ENCODE assay signal across 8 cellular contexts in the genomic region with DNA sequence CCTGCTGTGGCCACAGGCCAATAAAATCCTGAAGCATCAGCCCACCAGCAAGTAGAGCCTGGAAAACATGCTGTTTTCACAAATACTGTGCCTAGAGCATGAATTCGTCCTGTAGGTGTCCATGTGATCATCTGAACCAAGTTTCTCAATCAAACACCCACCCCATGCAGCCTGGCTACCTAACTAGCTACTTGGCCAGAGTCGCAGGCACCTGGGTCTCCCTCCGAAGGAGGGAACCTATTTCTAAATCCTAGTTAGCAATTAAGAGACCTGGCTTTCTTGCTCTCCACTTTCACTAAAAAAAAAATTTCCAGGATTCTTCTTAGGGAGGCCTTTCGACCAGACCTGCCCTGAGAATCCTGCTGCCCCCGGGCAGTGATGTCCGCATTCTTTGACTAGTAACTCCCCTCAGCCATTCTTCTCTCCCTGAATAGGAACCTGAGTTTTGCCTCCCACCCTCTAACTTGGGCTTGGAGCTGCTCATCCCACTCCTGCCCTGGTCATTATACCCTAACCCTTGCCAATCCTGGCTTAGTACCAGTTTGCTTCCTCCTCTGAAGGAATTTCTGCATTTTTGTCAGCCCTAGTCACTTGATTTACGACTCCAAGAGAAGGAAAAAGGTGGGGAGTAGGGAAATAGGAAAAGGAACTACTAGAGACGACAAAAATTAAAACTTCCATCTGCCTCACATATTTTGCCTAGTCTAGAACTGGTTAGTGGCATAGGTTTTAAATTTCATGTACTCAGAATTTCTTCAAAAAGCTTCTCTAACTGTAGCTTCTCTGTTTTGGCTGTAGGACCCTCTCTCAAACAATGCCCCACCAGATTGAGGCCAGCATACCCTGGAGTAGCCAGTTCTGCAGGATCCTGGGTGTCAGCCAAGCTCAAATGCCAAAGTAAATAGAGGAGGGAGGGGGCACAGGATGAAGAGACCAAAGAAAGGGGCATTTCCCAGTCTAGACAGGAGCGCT. TPM values are rescaled to one million over a fixed set of nuclear protein-coding genes. Genes with fewer than 3 reads are reported as not detected.
DNase-seq lines count a peak whose midpoint lies in the region; ATAC-seq and TF ChIP-seq lines count a peak whose summit lies in the region.

No MANE protein-coding gene starts in this region.

- no peak for DNase-seq in activated CD4-positive, alpha-beta memory T cell treated with anti-CD3 and anti-CD28 coated beads for 36 hours
- no peak for DNase-seq in activated CD4-positive, alpha-beta memory T cell treated with anti-CD3 and anti-CD28 coated beads, Interleukin-2, amount 10 ng/mL, durations not matched to agents 7 days and 5 days
- DNase-seq in activated B cell treated with CpG ODN at 0.5 μM for 24 hours (no peak), left colon (peak in 1 of 2 donors; percentile 32), thyroid gland (peak; percentile 72 to 78), ascending aorta (ENCODE audit: low spot score in 2 of 2) (no peak), HuH-7 (ENCODE audit: low spot score) (no peak), NCI-H82 (lab: John Stamatoyannopoulos, UW) (no peak)

- no peaks in the 10 kb centered on the region for H3K27me3 ChIP-seq in thyroid gland
- no peaks in the 10 kb centered on the region for H3K27me3 ChIP-seq in ascending aorta

- H3K4me3 Mint-ChIP-seq in activated CD4-positive, alpha-beta memory T cell treated with anti-CD3 and anti-CD28 coated beads for 36 hours: no peak overlapping the region
- H3K4me3 Mint-ChIP-seq in activated CD4-positive, alpha-beta memory T cell treated with anti-CD3 and anti-CD28 coated beads, Interleukin-2, amount 10 ng/mL, durations not matched to agents 7 days and 5 days: no peak overlapping the region
- H3K4me3 Mint-ChIP-seq in activated B cell treated with CpG ODN at 0.5 μM for 24 hours: peak overlapping the region; percentile 7

- H3K4me3 ChIP-seq in thyroid gland (replicated peaks in 1 of 3): no peak overlapping the region
- no peak overlapping the region for H3K4me3 ChIP-seq in ascending aorta

- peaks cover 6% of the 10 kb centered on the region for H3K36me3 Mint-ChIP-seq in activated CD4-positive, alpha-beta memory T cell treated with anti-CD3 and anti-CD28 coated beads for 36 hours
- peaks cover 5% of the 10 kb centered on the region for H3K36me3 Mint-ChIP-seq in activated CD4-positive, alpha-beta memory T cell treated with anti-CD3 and anti-CD28 coated beads, Interleukin-2, amount 10 ng/mL, durations not matched to agents 7 days and 5 days (ENCODE audit: low read depth)
- H3K36me3 Mint-ChIP-seq in activated B cell treated with CpG ODN at 0.5 μM for 24 hours (ENCODE audit: low read depth): peaks cover 17% of the 10 kb centered on the region

- WGBS in thyroid gland, 2 donors: 46 to 49% methylated on average over 9 of the region's 9 CpGs

- intact Hi-C loops in activated CD4-positive, alpha-beta memory T cell treated with anti-CD3 and anti-CD28 coated beads for 36 hours (cut with micrococcal nuclease): loop anchor here (5.0 to 10.0 kb wide), 2 partner anchors 730 to 913 kb away; no protein-coding TSS in a partner anchor
- intact Hi-C loops in activated B cell treated with CpG ODN at 0.5 μM for 24 hours (cut with micrococcal nuclease): loop anchor here (5.0 to 10.0 kb wide), 3 partner anchors 37 to 1230 kb away; partner anchors contain the start of gene LY75
- intact Hi-C loops in left colon (cut with DNase I, micrococcal nuclease): no loop called here
- intact Hi-C loops in thyroid gland (cut with DNase I): no loop called here
- intact Hi-C loops in ascending aorta (cut with DNase I): no loop called here

- H3K27me3 Mint-ChIP-seq in activated CD4-positive, alpha-beta memory T cell treated with anti-CD3 and anti-CD28 coated beads for 36 hours: no peaks in the 10 kb centered on the region
- no peaks in the 10 kb centered on the region for H3K27me3 Mint-ChIP-seq in activated CD4-positive, alpha-beta memory T cell treated with anti-CD3 and anti-CD28 coated beads, Interleukin-2, amount 10 ng/mL, durations not matched to agents 7 days and 5 days
- H3K27me3 Mint-ChIP-seq in activated B cell treated with CpG ODN at 0.5 μM for 24 hours: no peaks in the 10 kb centered on the region

- TF ChIP-seq CTCF in activated B cell treated with CpG ODN at 0.5 μM for 24 hours (IDR thresholded peaks at IDR 0.05) (no peak), thyroid gland (IDR thresholded peaks at IDR 0.05) (no peak), ascending aorta (IDR thresholded peaks at IDR 0.05) (no peak)

- CTCF ChIA-PET in activated CD4-positive, alpha-beta memory T cell treated with anti-CD3 and anti-CD28 coated beads for 36 hours (lab: Charles Lee): interaction anchor here (1.1 to 2.4 kb wide), 2 partner anchors 31 to 71 kb away, joined by 3 to 14 read pairs; no protein-coding TSS in a partner anchor
- CTCF ChIA-PET in activated CD4-positive, alpha-beta memory T cell treated with anti-CD3 and anti-CD28 coated beads, Interleukin-2, amount 10 ng/mL, durations not matched to agents 7 days and 5 days (lab: Charles Lee): interaction anchor here (1.4 to 2.2 kb wide), 2 partner anchors 12 to 72 kb away, joined by 4 to 12 read pairs; no protein-coding TSS in a partner anchor
- CTCF ChIA-PET in activated B cell treated with CpG ODN at 0.5 μM for 24 hours (lab: Charles Lee): interaction anchor here (1.8 kb wide), 1 partner anchor 71 kb away, joined by 10 read pairs; no protein-coding TSS in a partner anchor

- peaks cover 30% of the 10 kb centered on the region for H3K4me1 Mint-ChIP-seq in activated CD4-positive, alpha-beta memory T cell treated with anti-CD3 and anti-CD28 coated beads for 36 hours (ENCODE audit: low read depth)
- H3K4me1 Mint-ChIP-seq in activated CD4-positive, alpha-beta memory T cell treated with anti-CD3 and anti-CD28 coated beads, Interleukin-2, amount 10 ng/mL, durations not matched to agents 7 days and 5 days: peaks cover 34% of the 10 kb centered on the region
- peaks cover 32% of the 10 kb centered on the region for H3K4me1 Mint-ChIP-seq in activated B cell treated with CpG ODN at 0.5 μM for 24 hours

- H3K4me1 ChIP-seq in thyroid gland (peaks cover 41 to 43% of the 10 kb centered on the region in 2 donors), ascending aorta (peaks cover 5 to 25% of the 10 kb centered on the region in 2 donors)

- peak overlapping the region; percentile 35 for H3K27ac Mint-ChIP-seq in activated CD4-positive, alpha-beta memory T cell treated with anti-CD3 and anti-CD28 coated beads for 36 hours
- no peak overlapping the region for H3K27ac Mint-ChIP-seq in activated CD4-positive, alpha-beta memory T cell treated with anti-CD3 and anti-CD28 coated beads, Interleukin-2, amount 10 ng/mL, durations not matched to agents 7 days and 5 days
- peak overlapping the region; percentile 99 for H3K27ac Mint-ChIP-seq in activated B cell treated with CpG ODN at 0.5 μM for 24 hours

- POLR2A ChIA-PET in activated CD4-positive, alpha-beta memory T cell treated with anti-CD3 and anti-CD28 coated beads for 36 hours (lab: Charles Lee): interaction anchor here (1.3 to 1.6 kb wide), 2 partner anchors 9 to 21 kb away, joined by 3 to 5 read pairs; no protein-coding TSS in a partner anchor
- POLR2A ChIA-PET in activated CD4-positive, alpha-beta memory T cell treated with anti-CD3 and anti-CD28 coated beads, Interleukin-2, amount 10 ng/mL, durations not matched to agents 7 days and 5 days (lab: Charles Lee): interaction anchor here (1.1 to 2.5 kb wide), 8 partner anchors 10 to 83 kb away, joined by 3 to 17 read pairs (median 8); partner anchors contain the start of gene TANK
- POLR2A ChIA-PET in activated B cell treated with CpG ODN at 0.5 μM for 24 hours (lab: Charles Lee): interaction anchor here (2.0 to 2.5 kb wide), 3 partner anchors 10 to 31 kb away, joined by 5 to 23 read pairs (median 17); partner anchors contain the start of gene TANK

- no peak for ATAC-seq in activated B cell treated with CpG ODN at 0.5 μM for 24 hours (ENCODE audit: low read depth)
- ATAC-seq in left colon: peak; percentile 55

- no peak for TF ChIP-seq POLR2A in thyroid gland (IDR thresholded peaks at IDR 0.05)

- H3K27ac ChIP-seq in thyroid gland (peak overlapping the region; percentile 59 to 77 (median 74)), ascending aorta (no peak overlapping the region)

- no peaks in the 10 kb centered on the region for H3K9me3 ChIP-seq in thyroid gland
- H3K9me3 ChIP-seq in ascending aorta: no peaks in the 10 kb centered on the region

- peaks cover 3% of the 10 kb centered on the region for H3K9me3 Mint-ChIP-seq in activated CD4-positive, alpha-beta memory T cell treated with anti-CD3 and anti-CD28 coated beads for 36 hours
- peaks cover 7% of the 10 kb centered on the region for H3K9me3 Mint-ChIP-seq in activated CD4-positive, alpha-beta memory T cell treated with anti-CD3 and anti-CD28 coated beads, Interleukin-2, amount 10 ng/mL, durations not matched to agents 7 days and 5 days
- H3K9me3 Mint-ChIP-seq in activated B cell treated with CpG ODN at 0.5 μM for 24 hours: peaks cover 4% of the 10 kb centered on the region

- H3K36me3 ChIP-seq in thyroid gland (no peaks in the 10 kb centered on the region), ascending aorta (no peaks in the 10 kb centered on the region)

RNA-seq across cellular contexts. Expression of gene TANK, which starts 25.4 kb away (rescaled TPM):
- total RNA-seq in activated CD4-positive, alpha-beta memory T cell treated with anti-CD3 and anti-CD28 coated beads for 36 hours: 10 to 100 TPM; 71.4 to 74.1 TPM
- total RNA-seq in activated CD4-positive, alpha-beta memory T cell treated with anti-CD3 and anti-CD28 coated beads, Interleukin-2, amount 10 ng/mL, durations not matched to agents 7 days and 5 days: 100 to 1,000 TPM; 118 to 126 TPM
- total RNA-seq in activated B cell treated with CpG ODN at 0.5 μM for 24 hours: 130 and 150 TPM in 2 replicates
- 10 to 100 TPM; 54.3 to 58.8 TPM for total RNA-seq in left colon
- total RNA-seq in thyroid gland: 100 to 1,000 TPM in 2 of 4 donors, 10 to 100 TPM in 2; 76.9 to 115 (median 98.1) TPM
- 18.4 TPM for total RNA-seq in ascending aorta

Comparison
In these comparisons a context has a peak if more than half of its experiments do, and no peak if none do; other contexts are left out.
1. DNase-seq: peak in thyroid gland (2 of 2); none in activated CD4-positive, alpha-beta memory T cell treated with anti-CD3 and anti-CD28 coated beads for 36 hours (single experiment), activated CD4-positive, alpha-beta memory T cell treated with anti-CD3 and anti-CD28 coated beads, Interleukin-2, amount 10 ng/mL, durations not matched to agents 7 days and 5 days (single experiment), activated B cell treated with CpG ODN at 0.5 μM for 24 hours (single experiment), ascending aorta (0 of 2), HuH-7 (single experiment) and NCI-H82 (single experiment).
2. H3K27ac ChIP-seq: peak in thyroid gland (3 of 3); none in ascending aorta (0 of 2).
3. intact Hi-C loops: an anchor here in activated CD4-positive, alpha-beta memory T cell treated with anti-CD3 and anti-CD28 coated beads for 36 hours (5.0 to 10.0 kb wide) and activated B cell treated with CpG ODN at 0.5 μM for 24 hours (5.0 to 10.0 kb wide); none called in left colon, thyroid gland and ascending aorta.